Comparison of ENCODE assay signal across 22 cellular contexts in the genomic region with DNA sequence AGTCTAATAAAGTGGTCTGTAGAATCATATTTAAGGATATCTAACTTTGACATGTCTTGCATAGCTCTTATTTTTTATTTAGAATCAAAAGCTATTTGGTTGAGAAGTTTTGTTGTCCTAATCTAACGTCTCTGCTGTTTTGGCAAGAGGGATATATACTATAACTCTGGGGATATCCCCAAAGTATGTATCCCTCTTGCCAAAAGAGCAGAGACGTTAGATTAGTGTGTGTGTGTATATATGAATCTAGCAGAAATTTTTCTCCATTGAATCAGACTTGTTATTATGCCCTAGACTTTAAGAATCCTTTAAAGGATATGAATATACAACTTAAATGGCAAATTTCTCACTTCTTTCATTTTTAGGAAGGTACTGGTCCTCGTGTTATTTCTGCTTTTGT.
"Had no signal": no experiment of that assay in that cellular context is flagged by ENCODE, and none has a peak within 500 bp of the region (broad histone marks: within the 10 kb centered on the region; RNA-seq: fewer than 3 reads in every experiment).

No MANE protein-coding gene starts in this region.

- DNase-seq: activated B cell treated with CpG ODN at 0.5 μM for 24 hours; activated CD4-positive, alpha-beta T cell treated with anti-CD3 and anti-CD28 coated beads for 48 hours; activated CD8-positive, alpha-beta T cell treated with anti-CD3 and anti-CD28 coated beads, Interleukin-2, amount 10 ng/mL, durations not matched to agents 7 days and 5 days; activated gamma-delta T cell; activated naive CD4-positive, alpha-beta T cell treated with anti-CD3 and anti-CD28 coated beads, Interleukin-2, amount 50 U/mL, for 16 hours; adrenal gland; foreskin keratinocyte; immature natural killer cell; kidney glomerular epithelial cell; left ventricle myocardium inferior; mammary epithelial cell; midbrain; natural killer cell; retina; sigmoid colon; stimulated activated CD4-positive, alpha-beta T cell treated with anti-CD3 and anti-CD28 coated beads, Interleukin-4, amount 100 ng/mL, for 1 hour; stimulated activated naive CD4-positive, alpha-beta T cell; T1000; upper lobe of left lung had no signal

- H3K27ac ChIP-seq: adrenal gland, breast epithelium, left ventricle myocardium inferior, sigmoid colon, upper lobe of left lung had no signal

- H3K9me3 ChIP-seq: adrenal gland, breast epithelium, esophagus muscularis mucosa, left ventricle myocardium inferior, sigmoid colon, upper lobe of left lung had no signal

- H3K27me3 ChIP-seq: adrenal gland, breast epithelium, esophagus muscularis mucosa, foreskin keratinocyte, sigmoid colon, upper lobe of left lung had no signal

- H3K4me3 ChIP-seq: adrenal gland, breast epithelium, coronary artery, esophagus muscularis mucosa, left ventricle myocardium inferior, sigmoid colon, upper lobe of left lung had no signal

- H3K4me1 ChIP-seq: breast epithelium had no signal

- ATAC-seq: activated CD8-positive, alpha-beta T cell treated with anti-CD3 and anti-CD28 coated beads, Interleukin-2, amount 10 ng/mL, durations not matched to agents 7 days and 5 days; natural killer cell had no signal
